ENCODE assay signal across 1 cellular context in the genomic region with DNA sequence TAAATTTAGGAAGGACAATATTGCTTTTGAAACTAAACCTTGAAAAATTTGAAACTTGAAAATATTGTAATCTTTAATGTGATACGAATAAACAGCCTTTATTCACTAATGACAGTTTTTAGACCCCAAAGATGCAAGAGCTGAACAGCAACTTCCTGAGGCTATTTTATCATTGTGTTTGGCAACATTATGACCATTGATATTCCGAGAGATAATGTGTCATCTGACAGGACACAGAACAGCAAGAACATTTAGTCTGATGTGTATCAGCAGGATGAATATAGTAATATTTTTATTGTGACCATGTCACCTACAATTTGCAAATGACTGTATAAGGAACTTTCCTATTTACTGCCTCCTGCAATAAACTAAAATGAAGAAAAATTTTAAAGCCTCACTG.
TF ChIP-seq lines count a peak whose summit lies in the region.

No MANE protein-coding gene starts in this region.

TF ChIP-seq in SK-N-SH treated with all-trans-retinoic acid at 6 μM for 48 hours, 23 proteins besides CTCF, POLR2A, EP300 and RAD21 (continued from another document):
- TF ChIP-seq PPARA (CRISPR knock-in tag; IDR thresholded peaks at IDR 0.05; ENCODE audit: borderline replicate concordance) (no peak), ZNF565 (CRISPR knock-in tag; conservative IDR thresholded peaks at IDR 0.05; ENCODE audit: low read depth) (no peak), TOX (CRISPR knock-in tag; IDR thresholded peaks at IDR 0.05; ENCODE audit: borderline replicate concordance) (no peak), ISL1 (CRISPR knock-in tag; IDR thresholded peaks at IDR 0.05) (no peak)
